ENCODE assay signal across 16 cellular contexts in genomic region chr4:7777871-7778523, GRCh38.
DNase-seq lines count a peak whose midpoint lies in the region; ATAC-seq and TF ChIP-seq lines count a peak whose summit lies in the region.
"Had no signal": no experiment of that assay in that cellular context is flagged by ENCODE, and none has a peak within 500 bp of the region (broad histone marks: within the 10 kb centered on the region; RNA-seq: fewer than 3 reads in every experiment).

No MANE protein-coding gene starts in this region.

- no peak for TF ChIP-seq RAD21 in neural cell (conservative IDR thresholded peaks at IDR 0.05)

- peaks cover 30 to 65% (median 50%) of the 10 kb centered on the region in 4 donors for H3K4me1 Mint-ChIP-seq in CD4-positive, alpha-beta memory T cell
- peaks cover 7% of the 10 kb centered on the region for H3K4me1 Mint-ChIP-seq in endodermal cell

- no peaks in the 10 kb centered on the region for H3F3A ChIP-seq in neural cell (ENCODE audit: insufficient read depth, low read length, poor library complexity, severe bottlenecking)

- H4K20me1 ChIP-seq in neural cell (ENCODE audit: insufficient read depth) = no peaks in the 10 kb centered on the region

- WGBS in endodermal cell (ENCODE audit: insufficient coverage in 1 of 2, insufficient read length in 1 of 2), 2 experiments = 91 to 94% methylated on average over 8 to 10 of the region's 10 CpGs

- no peak overlapping the region for H3K4me3 ChIP-seq in CD4-positive, alpha-beta memory T cell (ENCODE audit: low read length in 2 of 2)
- H3K4me3 ChIP-seq in endodermal cell (ENCODE audit: low read length) (no peak overlapping the region), neural cell (ENCODE audit: low read length) (no peak overlapping the region)
- H3K4me3 ChIP-seq: gastrocnemius medialis had no signal

- H3K9me3 ChIP-seq in CD4-positive, alpha-beta memory T cell (ENCODE audit: control insufficient read depth in 1 of 2, low read length in 2 of 2) = no peaks in the 10 kb centered on the region
- H3K9me3 ChIP-seq in endodermal cell (ENCODE audit: control insufficient read depth, low read length) (no peaks in the 10 kb centered on the region), neural cell (ENCODE audit: low read length) (no peaks in the 10 kb centered on the region)
- H3K9me3 ChIP-seq: gastrocnemius medialis, tibial artery had no signal

- H3K27me3 Mint-ChIP-seq in CD4-positive, alpha-beta memory T cell = no peaks in the 10 kb centered on the region
- H3K27me3 Mint-ChIP-seq in endodermal cell (ENCODE audit: insufficient read depth) = no peaks in the 10 kb centered on the region

- peak overlapping the region in 4 of 7 donors; percentile 21 to 72 (median 53) for H3K27ac Mint-ChIP-seq in CD4-positive, alpha-beta memory T cell
- H3K27ac Mint-ChIP-seq in endodermal cell = peak overlapping the region; percentile 39

- H2AFZ ChIP-seq in neural cell (ENCODE audit: low read depth, low read length) = no peak overlapping the region

- POLR2A ChIA-PET in CD4-positive, alpha-beta memory T cell (lab: Charles Lee; ENCODE audit: partially characterized antibody) = no interaction called here

- no peaks in the 10 kb centered on the region for H3K9me3 Mint-ChIP-seq in CD4-positive, alpha-beta memory T cell
- no peaks in the 10 kb centered on the region for H3K9me3 Mint-ChIP-seq in endodermal cell

- no peak overlapping the region for H3K4me2 ChIP-seq in neural cell (ENCODE audit: low read length)

- H3K9ac ChIP-seq in endodermal cell (ENCODE audit: extremely low read depth, low read length, poor library complexity, severe bottlenecking) = no peak overlapping the region
- H3K9ac ChIP-seq in neural cell (ENCODE audit: low read length) = no peak overlapping the region

- H3K4me1 ChIP-seq in CD4-positive, alpha-beta memory T cell (ENCODE audit: insufficient read depth, low read length) = peaks cover 25% of the 10 kb centered on the region
- H3K4me1 ChIP-seq in endodermal cell (ENCODE audit: control insufficient read depth, insufficient read depth, low read length) = no peaks in the 10 kb centered on the region

- no peaks in the 10 kb centered on the region for H3K27me3 ChIP-seq in CD4-positive, alpha-beta memory T cell (ENCODE audit: insufficient read depth, low read length)
- H3K27me3 ChIP-seq in endodermal cell (ENCODE audit: control insufficient read depth, insufficient read depth, low read length, poor library complexity, severe bottlenecking) = no peaks in the 10 kb centered on the region
- no peaks in the 10 kb centered on the region for H3K27me3 ChIP-seq in neural cell (ENCODE audit: insufficient read depth, low read depth, low read length)
- H3K27me3 ChIP-seq: gastrocnemius medialis, tibial artery had no signal

- H3K27ac ChIP-seq in CD4-positive, alpha-beta memory T cell (ENCODE audit: low read depth, low read length) = no peak overlapping the region
- no peak overlapping the region for H3K27ac ChIP-seq in endodermal cell (ENCODE audit: low read depth, low read length)
- H3K27ac ChIP-seq in neural cell (ENCODE audit: low read length) = peak overlapping the region; percentile 16
- H3K27ac ChIP-seq: gastrocnemius medialis, RWPE1 had no signal

- no peaks in the 10 kb centered on the region for H3K79me2 ChIP-seq in neural cell (replicated peaks; ENCODE audit: insufficient read depth, low read length)

- DNase-seq in CD4-positive, alpha-beta memory T cell = no peak
- DNase-seq in OCI-M1 (lab: John Stamatoyannopoulos, UW) (peak; percentile 1), endodermal cell (no peak), DMS114 treated with DMSO at 0.1 percent for 48 hours (lab: John Stamatoyannopoulos, UW; ENCODE audit: unreplicated experiment) (no peak), hypothalamus (lab: John Stamatoyannopoulos, UW) (no peak), NCI-H2227 treated with DMSO at 0.1 percent for 48 hours (lab: John Stamatoyannopoulos, UW) (no peak)
- DNase-seq: activated CD4-positive, alpha-beta T cell treated with anti-CD3 and anti-CD28 coated beads for 48 hours; activated CD8-positive, alpha-beta memory T cell treated with anti-CD3 and anti-CD28 coated beads, Interleukin-2, amount 50 U/mL, for 48 hours; gastrocnemius medialis; NCI-H1105; retina; stimulated activated naive CD4-positive, alpha-beta T cell had no signal

- no peak for TF ChIP-seq EP300 in neural cell (conservative IDR thresholded peaks at IDR 0.05; ENCODE audit: poor library complexity, severe bottlenecking)

- ATAC-seq in HG02642 (IDR thresholded peaks at IDR 0.05; ENCODE audit: poor library complexity, unreplicated experiment) = no peak
- ATAC-seq: gastrocnemius medialis had no signal

- no peak overlapping the region for H3K4me3 Mint-ChIP-seq in CD4-positive, alpha-beta memory T cell
- no peak overlapping the region for H3K4me3 Mint-ChIP-seq in endodermal cell

- CTCF ChIA-PET in CD4-positive, alpha-beta memory T cell (lab: Charles Lee; ENCODE audit: partially characterized antibody) = no interaction called here

- intact Hi-C loops in CD4-positive, alpha-beta memory T cell (cut with micrococcal nuclease) = no loop called here

- no peaks in the 10 kb centered on the region for H3K36me3 ChIP-seq in CD4-positive, alpha-beta memory T cell (ENCODE audit: insufficient read depth, low read length)
- H3K36me3 ChIP-seq in endodermal cell (ENCODE audit: control insufficient read depth, insufficient read depth, low read length) (peaks cover 74% of the 10 kb centered on the region), neural cell (ENCODE audit: insufficient read depth, low read length) (no peaks in the 10 kb centered on the region)
- H3K36me3 ChIP-seq: gastrocnemius medialis had no signal

- H3K9me2 ChIP-seq in neural cell (ENCODE audit: insufficient read depth, low read length) = no peaks in the 10 kb centered on the region

- no peak for TF ChIP-seq CTCF in endodermal cell (conservative IDR thresholded peaks at IDR 0.05)
- no peak for TF ChIP-seq CTCF in neural cell (IDR thresholded peaks at IDR 0.05; ENCODE audit: poor library complexity, severe bottlenecking)

- H3K36me3 Mint-ChIP-seq in CD4-positive, alpha-beta memory T cell = peaks cover 47 to 59% of the 10 kb centered on the region in 2 donors
- H3K36me3 Mint-ChIP-seq in endodermal cell (ENCODE audit: low read depth) = peaks cover 73% of the 10 kb centered on the region

TF ChIP-seq in neural cell, 6 proteins besides CTCF, POLR2A, EP300 and RAD21:
- TF ChIP-seq SMC3 (conservative IDR thresholded peaks at IDR 0.05; ENCODE audit: poor library complexity) (no peak), POLR2AphosphoS5 (IDR thresholded peaks at IDR 0.05) (no peak), MXI1 (conservative IDR thresholded peaks at IDR 0.05; ENCODE audit: poor library complexity, severe bottlenecking) (no peak), TAF1 (IDR thresholded peaks at IDR 0.05; ENCODE audit: low read depth) (no peak), REST (IDR thresholded peaks at IDR 0.05; ENCODE audit: borderline replicate concordance) (no peak), EZH2 (IDR thresholded peaks at IDR 0.05; ENCODE audit: borderline replicate concordance, insufficient read depth, low read length, poor library complexity, severe bottlenecking) (no peak)
TF ChIP-seq in neural cell: peak in this region for 0.
